ENCODE assay signal across 8 cellular contexts in genomic region chr10:93357680-93358079, GRCh38.
DNase-seq lines count a peak whose midpoint lies in the region; ATAC-seq, FAIRE-seq and TF ChIP-seq lines count a peak whose summit lies in the region.

No MANE protein-coding gene starts in this region.

- H3K36me3 Mint-ChIP-seq in activated T-helper 17 cell treated with anti-CD3 and anti-CD28 coated beads, Interleukin-2, amount 50 U/mL, for 72 hours (ENCODE audit: low read depth) = peaks cover 79% of the 10 kb centered on the region

- H3K9me3 ChIP-seq in keratinocyte (ENCODE audit: control insufficient read depth, low read depth, low read length) = no peaks in the 10 kb centered on the region

- peaks cover 7% of the 10 kb centered on the region for H3K27me3 Mint-ChIP-seq in activated T-helper 17 cell treated with anti-CD3 and anti-CD28 coated beads, Interleukin-2, amount 50 U/mL, for 72 hours

- no peaks in the 10 kb centered on the region for H4K20me1 ChIP-seq in keratinocyte (ENCODE audit: control insufficient read depth, extremely low read depth, insufficient read depth, low read length)

- H3K27me3 ChIP-seq in keratinocyte (ENCODE audit: control insufficient read depth, extremely low read depth, insufficient read depth, low read length) = no peaks in the 10 kb centered on the region

- no peaks in the 10 kb centered on the region for H3K9me3 Mint-ChIP-seq in activated T-helper 17 cell treated with anti-CD3 and anti-CD28 coated beads, Interleukin-2, amount 50 U/mL, for 72 hours

- H3K36me3 ChIP-seq in keratinocyte (ENCODE audit: control insufficient read depth in 2 of 2, extremely low read depth in 1 of 2, insufficient read depth in 2 of 2, low read length in 2 of 2) = peaks cover 49 to 54% of the 10 kb centered on the region in 2 experiments

- dilution Hi-C loops in keratinocyte (cut with MboI; ENCODE audit: extremely low pct_ligation_motif_present, low sequenced_read_pairs) = no loop called here

- no peak overlapping the region for H3K4me3 Mint-ChIP-seq in activated T-helper 17 cell treated with anti-CD3 and anti-CD28 coated beads, Interleukin-2, amount 50 U/mL, for 72 hours

- FAIRE-seq in keratinocyte (lab: Jason Lieb, UNC) = no peak

- peak; percentile 34 to 59 (median 50) for TF ChIP-seq CTCF in keratinocyte (optimal IDR thresholded peaks at IDR 0.05 in 1 of 3, IDR thresholded peaks at IDR 0.05 in 1 of 3, conservative IDR thresholded peaks at IDR 0.05 in 1 of 3; ENCODE audit: extremely low read depth in 1 of 3, insufficient read depth in 2 of 3, low read length in 3 of 3)

- no peak overlapping the region for H3K4me3 ChIP-seq in keratinocyte (ENCODE audit: control insufficient read depth in 2 of 3, extremely low read depth in 1 of 3, insufficient read depth in 2 of 3, low read depth in 1 of 3, low read length in 3 of 3)

- no peaks in the 10 kb centered on the region for H3K79me2 ChIP-seq in keratinocyte (ENCODE audit: control insufficient read depth, insufficient read depth, low read length)

- peaks cover 6% of the 10 kb centered on the region for H3K4me1 Mint-ChIP-seq in activated T-helper 17 cell treated with anti-CD3 and anti-CD28 coated beads, Interleukin-2, amount 50 U/mL, for 72 hours

- H3K9ac ChIP-seq in keratinocyte (ENCODE audit: control insufficient read depth, extremely low read depth, insufficient read depth, low read length) = no peak overlapping the region

- no peak overlapping the region for H2AFZ ChIP-seq in keratinocyte (ENCODE audit: control insufficient read depth, low read length)

- ATAC-seq in activated T-helper 17 cell treated with anti-CD3 and anti-CD28 coated beads, Interleukin-2, amount 50 U/mL, for 72 hours (replicated peaks) = peak; percentile 28
- ATAC-seq in GM21423 (IDR thresholded peaks at IDR 0.05; ENCODE audit: unreplicated experiment) (no peak), GM18909 (IDR thresholded peaks at IDR 0.05; ENCODE audit: poor library complexity, unreplicated experiment) (no peak), GM21526 (IDR thresholded peaks at IDR 0.05; ENCODE audit: low FRiP score, unreplicated experiment) (no peak)

- no peak overlapping the region for H3K27ac Mint-ChIP-seq in activated T-helper 17 cell treated with anti-CD3 and anti-CD28 coated beads, Interleukin-2, amount 50 U/mL, for 72 hours

- H3K4me2 ChIP-seq in keratinocyte (ENCODE audit: control insufficient read depth, extremely low read depth, insufficient read depth, low read depth, low read length) = no peak overlapping the region

- no peaks in the 10 kb centered on the region for H3K9me1 ChIP-seq in keratinocyte (ENCODE audit: control insufficient read depth, extremely low read depth, insufficient read depth, low read length)

- H3K27ac ChIP-seq in keratinocyte (ENCODE audit: control insufficient read depth, insufficient read depth, low read length) = no peak overlapping the region

- peak; percentile 14 for DNase-seq in stimulated activated CD4-positive, alpha-beta T cell treated with anti-CD3 and anti-CD28 coated beads, Interleukin-15, amount 100 ng/mL, for 24 hours
- DNase-seq in stimulated activated CD4-positive, alpha-beta T cell treated with anti-CD3 and anti-CD28 coated beads, Interleukin-4, amount 100 ng/mL, for 1 hour = no peak
- DNase-seq in NCI-H1930 (lab: John Stamatoyannopoulos, UW) = peak; percentile 9 to 24
- DNase-seq in keratinocyte (ENCODE audit: low read depth, low spot score) = no peak

- H3K4me1 ChIP-seq in keratinocyte (ENCODE audit: control insufficient read depth, extremely low read depth, insufficient read depth, low read length) = no peaks in the 10 kb centered on the region

Comparison
In these comparisons a context has a peak if more than half of its experiments do, and no peak if none do; other contexts are left out.
1. DNase-seq: peak in stimulated activated CD4-positive, alpha-beta T cell treated with anti-CD3 and anti-CD28 coated beads, Interleukin-15, amount 100 ng/mL, for 24 hours (single experiment) and NCI-H1930 (2 of 2); none in stimulated activated CD4-positive, alpha-beta T cell treated with anti-CD3 and anti-CD28 coated beads, Interleukin-4, amount 100 ng/mL, for 1 hour (single experiment) and keratinocyte (single experiment).